24 cellular contexts compared by ENCODE assay signal in the genomic region with DNA sequence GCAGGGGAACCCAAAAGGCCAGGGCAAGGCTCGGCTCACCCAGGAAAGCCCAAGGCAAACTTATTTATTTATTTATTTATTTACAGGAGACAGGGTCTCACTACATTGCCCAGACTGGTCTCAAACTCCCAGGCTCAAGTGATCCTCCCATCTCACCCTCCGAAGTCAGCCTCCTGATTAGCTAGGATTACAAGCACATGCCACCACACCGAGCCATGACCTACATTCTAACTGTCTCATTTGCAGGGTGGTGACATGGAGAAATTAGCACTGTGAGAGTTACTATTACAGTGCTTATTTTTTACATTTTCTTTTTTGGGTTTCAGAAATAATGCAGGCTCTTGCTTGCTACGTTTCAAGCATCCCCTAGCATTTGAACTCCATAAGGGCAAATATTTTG.
"Had no signal": no experiment of that assay in that cellular context is flagged by ENCODE, and none has a peak within 500 bp of the region (broad histone marks: within the 10 kb centered on the region; RNA-seq: fewer than 3 reads in every experiment).

No MANE protein-coding gene starts in this region.

- H3K36me3 ChIP-seq: neural progenitor cell, ovary, prostate gland, right lobe of liver, thyroid gland had no signal

- H3K27ac ChIP-seq: neural progenitor cell, ovary, parathyroid adenoma, right lobe of liver, sigmoid colon, stomach, thoracic aorta, thyroid gland, upper lobe of left lung, vagina had no signal

- H3K27me3 ChIP-seq: neural progenitor cell, ovary, right lobe of liver, sigmoid colon, stomach, thyroid gland, tibial nerve, upper lobe of left lung, vagina had no signal

- ATAC-seq: natural killer cell; right cardiac atrium; stimulated activated effector memory CD8-positive, alpha-beta T cell treated with anti-CD3 and anti-CD28 coated beads, Interleukin-12 subunit alpha, Interleukin-12 subunit beta, amount 100 ng/mL, for 72 hours; stimulated activated naive B cell treated with anti-CD40 and anti-IgM and Interleukin-4, amounts not matched to agents 10 μg/mL and 1 μg/mL and 100 μg/mL, for 72 hours had no signal

- H3K4me2 ChIP-seq: neural progenitor cell had no signal

- H3K4me1 ChIP-seq: neural progenitor cell, parathyroid adenoma, prostate gland had no signal

- DNase-seq: natural killer cell; occipital lobe; ovary; right cardiac atrium; right lobe of liver; sigmoid colon; small intestine; stimulated activated CD4-positive, alpha-beta T cell treated with anti-CD3 and anti-CD28 coated beads, Interleukin-15, amount 100 ng/mL, for 24 hours; stimulated activated CD4-positive, alpha-beta T cell treated with anti-CD3 and anti-CD28 coated beads, Interleukin-2, amount 100 ng/mL, for 24 hours; stimulated activated CD4-positive, alpha-beta T cell treated with anti-CD3 and anti-CD28 coated beads, Interleukin-2, amount 100 ng/mL, for 48 hours; stimulated activated CD4-positive, alpha-beta T cell treated with anti-CD3 and anti-CD28 coated beads, Interleukin-4, amount 100 ng/mL, for 24 hours; stimulated activated naive B cell treated with anti-CD40 and anti-IgM and Interleukin-4, amounts not matched to agents 10 μg/mL and 1 μg/mL and 100 μg/mL, for 72 hours; stimulated activated naive CD4-positive, alpha-beta T cell treated with Interleukin-2 at 50 U/mL for 16 hours; stomach; thyroid gland; trophoblast cell; upper lobe of left lung had no signal

- H3K9ac ChIP-seq: neural progenitor cell, parathyroid adenoma had no signal

- H2AFZ ChIP-seq: neural progenitor cell, parathyroid adenoma had no signal

- H3K9me3 ChIP-seq: ovary, prostate gland, right lobe of liver, sigmoid colon, stomach, thoracic aorta, thyroid gland, tibial nerve, upper lobe of left lung, vagina had no signal

- H3K4me3 ChIP-seq: neural progenitor cell, ovary, prostate gland, right lobe of liver, sigmoid colon, stomach, thoracic aorta, thyroid gland, tibial nerve, upper lobe of left lung, vagina had no signal
